ENCODE assay signal across 8 cellular contexts in genomic region chr16:55701442-55702319, GRCh38. TPM values are rescaled to one million over a fixed set of nuclear protein-coding genes. Genes with fewer than 3 reads are reported as not detected.
A peak's percentile ranks its signal among the peaks of the same experiment; 100 is the strongest.
DNase-seq lines count a peak whose midpoint lies in the region; ATAC-seq and TF ChIP-seq lines count a peak whose summit lies in the region.

No MANE protein-coding gene starts in this region.

- H3K27ac Mint-ChIP-seq in activated naive CD4-positive, alpha-beta T cell treated with anti-CD3 and anti-CD28 coated beads for 36 hours: no peak overlapping the region

- no peak for TF ChIP-seq POLR2A in spleen (IDR thresholded peaks at IDR 0.05)

- H3K9me3 ChIP-seq in right cardiac atrium (ENCODE audit: control insufficient read depth, low read length) (no peaks in the 10 kb centered on the region), spleen (no peaks in the 10 kb centered on the region)

- peak; percentile 73 for TF ChIP-seq CTCF in AG09309 (IDR thresholded peaks at IDR 0.05; ENCODE audit: control insufficient read depth, insufficient read depth, low read depth, low read length, missing control alignments)
- peak in 9 of 11 experiments; percentile 16 to 62 (median 34) for TF ChIP-seq CTCF in spleen (IDR thresholded peaks at IDR 0.05 in 8 of 11, conservative IDR thresholded peaks at IDR 0.05 in 3 of 11)

- peak; percentile 64 for ATAC-seq in GM18499 (IDR thresholded peaks at IDR 0.05; ENCODE audit: insufficient read depth, unreplicated experiment)
- peak; percentile 52 for ATAC-seq in HG03045 (IDR thresholded peaks at IDR 0.05; ENCODE audit: unreplicated experiment)
- peak; percentile 38 to 68 for ATAC-seq in right cardiac atrium

- H3K27ac ChIP-seq in right cardiac atrium (ENCODE audit: low read length): no peak overlapping the region
- no peak overlapping the region for H3K27ac ChIP-seq in spleen

- no peaks in the 10 kb centered on the region for H3K4me1 Mint-ChIP-seq in activated naive CD4-positive, alpha-beta T cell treated with anti-CD3 and anti-CD28 coated beads for 36 hours (ENCODE audit: low read depth)

- no peaks in the 10 kb centered on the region for H3K36me3 Mint-ChIP-seq in activated naive CD4-positive, alpha-beta T cell treated with anti-CD3 and anti-CD28 coated beads for 36 hours (ENCODE audit: low read depth)

- CTCF ChIA-PET in activated naive CD4-positive, alpha-beta T cell treated with anti-CD3 and anti-CD28 coated beads for 36 hours (lab: Charles Lee): interaction anchor here (0.6 to 12.8 kb wide), 6 partner anchors 10 to 245 kb away, joined by 3 to 140 read pairs (median 4); no protein-coding TSS in a partner anchor

- WGBS in right cardiac atrium: 66% methylated on average over 9 of the region's 9 CpGs
- WGBS in spleen, 5 donors: 47 to 76% (median 55%) methylated on average over 7 to 9 of the region's 9 CpGs

- H3K27me3 Mint-ChIP-seq in activated naive CD4-positive, alpha-beta T cell treated with anti-CD3 and anti-CD28 coated beads for 36 hours (ENCODE audit: low read depth): peaks cover 2% of the 10 kb centered on the region

- H3K9me3 Mint-ChIP-seq in activated naive CD4-positive, alpha-beta T cell treated with anti-CD3 and anti-CD28 coated beads for 36 hours: no peaks in the 10 kb centered on the region

- H3K27me3 ChIP-seq in right cardiac atrium (ENCODE audit: control insufficient read depth, insufficient read depth): no peaks in the 10 kb centered on the region
- H3K27me3 ChIP-seq in spleen (replicated peaks in 1 of 7): peaks cover 0 to 17% (median 0%) of the 10 kb centered on the region in 7 donors

- no peak overlapping the region for H3K4me3 Mint-ChIP-seq in activated naive CD4-positive, alpha-beta T cell treated with anti-CD3 and anti-CD28 coated beads for 36 hours

- intact Hi-C loops in activated naive CD4-positive, alpha-beta T cell treated with anti-CD3 and anti-CD28 coated beads for 36 hours (cut with micrococcal nuclease): loop anchor here (1.0 to 2.0 kb wide), 2 partner anchors 159 to 236 kb away; no protein-coding TSS in a partner anchor
- intact Hi-C loops in right cardiac atrium (cut with DNase I): loop anchor here (2.0 to 10.0 kb wide), 5 partner anchors 157 to 239 kb away; no protein-coding TSS in a partner anchor
- intact Hi-C loops in spleen (cut with DNase I; ENCODE audit: low total_unique reads): loop anchor here (5.0 kb wide), 1 partner anchor 146 kb away; no protein-coding TSS in a partner anchor

- DNase-seq in AG09309 (ENCODE audit: low read depth) (peak; percentile 1), NCI-H82 treated with DMSO at 0.1 percent for 48 hours (lab: John Stamatoyannopoulos, UW; ENCODE audit: unreplicated experiment) (peak; percentile 45), right cardiac atrium (peak; percentile 66 to 81 (median 79)), spleen (peak; percentile 83), NCI-H128 (lab: John Stamatoyannopoulos, UW; ENCODE audit: unreplicated experiment) (no peak)
- peak; percentile 58 for DNase-seq in activated naive CD4-positive, alpha-beta T cell treated with anti-CD3 and anti-CD28 coated beads for 36 hours

- H3K4me1 ChIP-seq in right cardiac atrium (ENCODE audit: control insufficient read depth, insufficient read depth, low read length) (no peaks in the 10 kb centered on the region), spleen (no peaks in the 10 kb centered on the region)

- H3K36me3 ChIP-seq in spleen: no peaks in the 10 kb centered on the region

- H3K4me3 ChIP-seq in AG09309 (ENCODE audit: control insufficient read depth, low read depth, low read length): no peak overlapping the region
- H3K4me3 ChIP-seq in right cardiac atrium (ENCODE audit: low read length): no peak overlapping the region
- no peak overlapping the region for H3K4me3 ChIP-seq in spleen

RNA-seq across cellular contexts. Expression of gene SLC6A2, which starts 45.9 kb away (rescaled TPM):
- not detected for total RNA-seq in activated naive CD4-positive, alpha-beta T cell treated with anti-CD3 and anti-CD28 coated beads for 36 hours
- total RNA-seq in right cardiac atrium (not detected), spleen (not detected)
- polyA plus RNA-seq in right cardiac atrium (not detected), spleen (not detected)
